16 cellular contexts compared by ENCODE assay signal in genomic region chr2:241422350-241422749, GRCh38.
DNase-seq lines count a peak whose midpoint lies in the region; ATAC-seq and TF ChIP-seq lines count a peak whose summit lies in the region.
"Had no signal": no experiment of that assay in that cellular context is flagged by ENCODE, and none has a peak within 500 bp of the region (broad histone marks: within the 10 kb centered on the region; RNA-seq: fewer than 3 reads in every experiment).

No MANE protein-coding gene starts in this region.

- 25% methylated on average over 1 of the region's 1 CpG for WGBS in right lobe of liver (ENCODE audit: insufficient coverage, low coverage, low lambda C conversion rate, missing lambda C conversion rate)

- TF ChIP-seq POLR2A in right lobe of liver (IDR thresholded peaks at IDR 0.05): no peak

- DNase-seq in MM.1S (peak; percentile 17), left lobe of liver (ENCODE audit: low spot score) (no peak), right lobe of liver (no peak)
- no peak for DNase-seq in stimulated activated CD4-positive, alpha-beta T cell treated with anti-CD3 and anti-CD28 coated beads, Interleukin-4, amount 100 ng/mL, for 4 hours
- DNase-seq: Caco-2; CD4-positive, CD25-positive, alpha-beta regulatory T cell; CD8-positive, alpha-beta T cell; DMS153; DND-41; GOT3; HFFc6 had no signal

- H3K27me3 ChIP-seq in MM.1S (replicated peaks; ENCODE audit: insufficient read depth, low read length): no peaks in the 10 kb centered on the region
- H3K27me3 ChIP-seq in right lobe of liver: no peaks in the 10 kb centered on the region
- H3K27me3 ChIP-seq: BLaER1 had no signal

- H3K4me1 ChIP-seq in MM.1S (ENCODE audit: low read length) (no peaks in the 10 kb centered on the region), right lobe of liver (peaks cover 0 to 18% (median 0%) of the 10 kb centered on the region in 4 donors)
- H3K4me1 ChIP-seq: BLaER1, Caco-2, HAP-1 had no signal

- no peak overlapping the region for H3K9ac ChIP-seq in MM.1S (ENCODE audit: low read length)
- H3K9ac ChIP-seq: BLaER1 had no signal

- H3K9me2 ChIP-seq in MM.1S (replicated peaks; ENCODE audit: insufficient read depth, low read length): no peaks in the 10 kb centered on the region

- no peaks in the 10 kb centered on the region for H3K79me2 ChIP-seq in MM.1S (ENCODE audit: low read length)

- H3K27ac ChIP-seq in MM.1S (ENCODE audit: low read length): no peak overlapping the region
- peak overlapping the region in 1 of 3 donors; percentile 59 for H3K27ac ChIP-seq in right lobe of liver
- H3K27ac ChIP-seq: BLaER1, C4-2B had no signal

- H2AFZ ChIP-seq in MM.1S (ENCODE audit: low read length): no peak overlapping the region

- no peak overlapping the region for H3K4me2 ChIP-seq in MM.1S (ENCODE audit: low read depth, low read length)
- H3K4me2 ChIP-seq: BLaER1 had no signal

- H3K4me3 ChIP-seq in MM.1S (ENCODE audit: low read length) (no peak overlapping the region), right lobe of liver (no peak overlapping the region)
- H3K4me3 ChIP-seq: BLaER1, HAP-1 had no signal

- ATAC-seq in left lobe of liver: peak; percentile 86
- peak; percentile 63 to 88 (median 68) for ATAC-seq in right lobe of liver
- ATAC-seq in HG02840 (IDR thresholded peaks at IDR 0.05; ENCODE audit: low FRiP score, unreplicated experiment): no peak
- no peak for ATAC-seq in HG02870 (IDR thresholded peaks at IDR 0.05; ENCODE audit: unreplicated experiment)
- ATAC-seq: CD8-positive, alpha-beta T cell had no signal

- H3F3A ChIP-seq in MM.1S (ENCODE audit: insufficient read depth, low read length): no peaks in the 10 kb centered on the region

- no peaks in the 10 kb centered on the region for H4K20me1 ChIP-seq in MM.1S (ENCODE audit: insufficient read depth, low read length)
- H4K20me1 ChIP-seq: BLaER1 had no signal

- intact Hi-C loops in right lobe of liver (cut with DNase I): no loop called here

- no peak for TF ChIP-seq CTCF in MM.1S (IDR thresholded peaks at IDR 0.05; ENCODE audit: low read length)
- TF ChIP-seq CTCF in right lobe of liver (IDR thresholded peaks at IDR 0.05): no peak

- H3K36me3 ChIP-seq in MM.1S (replicated peaks; ENCODE audit: insufficient read depth, low read length) (no peaks in the 10 kb centered on the region), right lobe of liver (peaks cover 0 to 17% (median 9%) of the 10 kb centered on the region in 4 donors)

- H3K9me3 ChIP-seq in MM.1S (replicated peaks; ENCODE audit: insufficient read depth, low read length): no peaks in the 10 kb centered on the region
- no peaks in the 10 kb centered on the region for H3K9me3 ChIP-seq in right lobe of liver
- H3K9me3 ChIP-seq: Caco-2, HAP-1 had no signal

Comparison
In these comparisons a context has a peak if more than half of its experiments do, and no peak if none do; other contexts are left out.
1. ATAC-seq: peak in left lobe of liver (single experiment) and right lobe of liver (4 of 4); none in HG02840 (single experiment) and HG02870 (single experiment).